In genomic region chr1:18233176-18233864, GRCh38 we compare ENCODE assay signal across 21 cellular contexts.
"Had no signal": no experiment of that assay in that cellular context is flagged by ENCODE, and none has a peak within 500 bp of the region (broad histone marks: within the 10 kb centered on the region; RNA-seq: fewer than 3 reads in every experiment).

No MANE protein-coding gene starts in this region.

- DNase-seq: erythroblast; foreskin melanocyte; heart left ventricle; hippocampal formation; kidney glomerular epithelial cell; mammary epithelial cell; mucosa of descending colon; naive thymus-derived CD8-positive, alpha-beta T cell; posterior cingulate gyrus; spleen; stimulated activated CD4-positive, alpha-beta T cell treated with anti-CD3 and anti-CD28 coated beads, Interleukin-2, amount 100 ng/mL, for 24 hours; stimulated activated CD4-positive, alpha-beta T cell treated with anti-CD3 and anti-CD28 coated beads, Interleukin-4, amount 100 ng/mL, for 4 hours; stimulated activated naive B cell treated with anti-CD40 and anti-IgM and Interleukin-4, amounts not matched to agents 10 μg/mL and 1 μg/mL and 100 μg/mL, for 72 hours; stimulated activated naive CD8-positive, alpha-beta T cell treated with anti-CD3 and anti-CD28 coated beads, Interleukin-15, amount 100 ng/mL, for 72 hours; testis; upper lobe of right lung had no signal

- ATAC-seq: heart left ventricle; mucosa of descending colon; naive thymus-derived CD8-positive, alpha-beta T cell; sciatic nerve; stimulated activated naive B cell treated with anti-CD40 and anti-IgM and Interleukin-4, amounts not matched to agents 10 μg/mL and 1 μg/mL and 100 μg/mL, for 72 hours; stimulated activated naive CD8-positive, alpha-beta T cell treated with anti-CD3 and anti-CD28 coated beads, Interleukin-15, amount 100 ng/mL, for 72 hours; upper lobe of right lung had no signal

- H3K4me3 ChIP-seq: heart left ventricle, mucosa of descending colon, spleen, testis, tibial nerve, upper lobe of right lung had no signal

- H3K36me3 ChIP-seq: heart left ventricle, neutrophil, spleen, tibial nerve, upper lobe of right lung had no signal

- H3K9me3 ChIP-seq: neutrophil, testis had no signal

- FAIRE-seq: endothelial cell of umbilical vein, islet of Langerhans had no signal

- H3K27me3 ChIP-seq: testis, tibial nerve had no signal

- H3K4me1 ChIP-seq: heart left ventricle, spleen, testis, tibial nerve, upper lobe of right lung had no signal

- H3K27ac ChIP-seq: heart left ventricle, neutrophil, spleen, testis, tibial nerve, upper lobe of right lung had no signal
